In the genomic region with DNA sequence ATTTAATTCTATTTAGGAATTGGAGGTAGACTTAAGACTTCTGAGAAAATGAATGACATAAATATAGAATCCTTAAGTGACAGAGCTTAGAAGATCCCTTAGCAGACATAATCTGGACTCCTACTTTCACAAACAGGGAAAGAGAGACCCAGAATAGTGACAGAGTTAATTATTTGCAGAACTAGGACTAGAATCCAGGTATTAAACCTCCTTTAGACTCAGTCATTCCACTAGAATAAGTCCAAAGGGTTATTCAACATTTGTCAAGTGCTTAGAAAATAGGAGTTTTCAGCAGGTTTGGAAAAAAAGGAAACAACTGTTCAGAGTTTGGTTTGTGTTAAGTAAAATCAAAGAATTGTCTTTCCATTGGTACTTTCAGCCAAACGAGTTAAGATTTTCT, we compare ENCODE assay signal across 18 cellular contexts. TPM values are rescaled to one million over a fixed set of nuclear protein-coding genes. Genes with fewer than 3 reads are reported as not detected.
DNase-seq lines count a peak whose midpoint lies in the region; ATAC-seq, FAIRE-seq and TF ChIP-seq lines count a peak whose summit lies in the region.
"Had no signal": no experiment of that assay in that cellular context is flagged by ENCODE, and none has a peak within 500 bp of the region (broad histone marks: within the 10 kb centered on the region; RNA-seq: fewer than 3 reads in every experiment).

No MANE protein-coding gene starts in this region.

- H3K4me3 ChIP-seq in dorsolateral prefrontal cortex (no peak overlapping the region), liver (ENCODE audit: low read depth in 1 of 3, low read length in 3 of 3) (no peak overlapping the region), thoracic aorta (no peak overlapping the region)
- H3K4me3 ChIP-seq: GM12878, GM23248, K562 had no signal

- no peak for TF ChIP-seq CTCF in dorsolateral prefrontal cortex (IDR thresholded peaks at IDR 0.05 in 54 of 56, conservative IDR thresholded peaks at IDR 0.05 in 2 of 56; ENCODE audit: low read depth in 1 of 56, partially characterized antibody in 56 of 56)
- no peak for TF ChIP-seq CTCF in liver (IDR thresholded peaks at IDR 0.05; ENCODE audit: low read depth, low read length, missing input control)
- no peak for TF ChIP-seq CTCF in thoracic aorta (IDR thresholded peaks at IDR 0.05)

- WGBS in liver = 36% methylated on average over 1 of the region's 1 CpG

- TF ChIP-seq POLR2A in GM12891 (IDR thresholded peaks at IDR 0.05; ENCODE audit: low read depth, low read length) = no peak

- H3K9me3 ChIP-seq in liver (ENCODE audit: control insufficient read depth in 4 of 4, low read length in 3 of 4) (no peaks in the 10 kb centered on the region), thoracic aorta (no peaks in the 10 kb centered on the region)

- intact Hi-C loops in dorsolateral prefrontal cortex (cut with DNase I) = no loop called here

- H3K4me1 ChIP-seq in liver (ENCODE audit: control insufficient read depth in 4 of 4, insufficient read depth in 4 of 4, low read length in 3 of 4) = peaks cover 1 to 31% (median 20%) of the 10 kb centered on the region in 4 donors
- peaks cover 50 to 84% of the 10 kb centered on the region in 2 donors for H3K4me1 ChIP-seq in thoracic aorta (ENCODE audit: control insufficient read depth in 1 of 2, low read depth in 2 of 2)

- TF ChIP-seq RAD21 in liver (IDR thresholded peaks at IDR 0.05) = peak in 1 of 2 donors; percentile 25

- peak; percentile 13 for FAIRE-seq in GM12891 (lab: Jason Lieb, UNC)
- FAIRE-seq: GM12878, HTR-8/SVneo, K562 had no signal

- H3K27me3 ChIP-seq in dorsolateral prefrontal cortex (no peaks in the 10 kb centered on the region), liver (ENCODE audit: control insufficient read depth in 4 of 4, insufficient read depth in 4 of 4, low read length in 3 of 4) (no peaks in the 10 kb centered on the region), thoracic aorta (replicated peaks; ENCODE audit: insufficient read depth) (no peaks in the 10 kb centered on the region)

- DNase-seq in GM12891 (ENCODE audit: insufficient read length, low spot score) (no peak), dorsolateral prefrontal cortex (no peak), thoracic aorta (ENCODE audit: low spot score) (no peak), hippocampal formation (lab: John Stamatoyannopoulos, UW) (no peak), NCI-H1092 treated with DMSO at 0.1 percent for 48 hours (lab: John Stamatoyannopoulos, UW) (no peak), DMS 273 (lab: John Stamatoyannopoulos, UW; ENCODE audit: unreplicated experiment) (no peak)
- DNase-seq: COR-L47, DMS53, GM23248, NCI-H446 treated with DMSO at 0.1 percent for 48 hours had no signal

- H3K27ac ChIP-seq in dorsolateral prefrontal cortex = peak overlapping the region in 36 of 59 donors; percentile 0 to 83 (median 36)
- H3K27ac ChIP-seq in liver (ENCODE audit: low read depth in 1 of 2, low read length in 2 of 2) = peak overlapping the region in 1 of 2 donors; percentile 25
- peak overlapping the region; percentile 74 to 77 for H3K27ac ChIP-seq in thoracic aorta
- H3K27ac ChIP-seq: C4-2B, GM23248 had no signal

- peak overlapping the region in 1 of 2 donors; percentile 27 for H3K9ac ChIP-seq in liver (ENCODE audit: low read depth in 1 of 2, low read length in 2 of 2)
- H3K9ac ChIP-seq: GM23248 had no signal

- H3K36me3 ChIP-seq in liver (ENCODE audit: control insufficient read depth in 4 of 4, insufficient read depth in 3 of 4, low read depth in 1 of 4, low read length in 3 of 4) (peaks cover 0 to 2% (median 0%) of the 10 kb centered on the region in 4 donors), thoracic aorta (no peaks in the 10 kb centered on the region)

- ATAC-seq in thoracic aorta (ENCODE audit: insufficient number of reproducible peaks, low FRiP score, low read depth) (no peak), GM18502 (IDR thresholded peaks at IDR 0.05; ENCODE audit: poor library complexity, unreplicated experiment) (no peak)
- ATAC-seq: GM12878, K562, Panc1, Right ventricle myocardium inferior had no signal

TF ChIP-seq in GM12891, 5 proteins besides CTCF, POLR2A, EP300 and RAD21:
- TF ChIP-seq PAX5 (IDR thresholded peaks at IDR 0.05; ENCODE audit: insufficient read depth, low read length, severe bottlenecking) (no peak), POU2F2 (IDR thresholded peaks at IDR 0.05; ENCODE audit: low read depth, low read length) (no peak), SPI1 (IDR thresholded peaks at IDR 0.05; ENCODE audit: low read depth, low read length) (no peak), POLR2AphosphoS5 (IDR thresholded peaks at IDR 0.05; ENCODE audit: low read depth, low read length) (no peak), TAF1 (IDR thresholded peaks at IDR 0.05; ENCODE audit: low read depth, low read length) (no peak)
TF ChIP-seq in GM12891: peak in this region for 0.

TF ChIP-seq in liver, 16 proteins besides CTCF, POLR2A, EP300 and RAD21:
- TF ChIP-seq RXRA (IDR thresholded peaks at IDR 0.05) (peak in 1 of 2 donors; percentile 27), FOXA2 (IDR thresholded peaks at IDR 0.05) (no peak), TAF1 (conservative IDR thresholded peaks at IDR 0.05) (no peak), SP1 (IDR thresholded peaks at IDR 0.05) (peak; percentile 68), JUND (IDR thresholded peaks at IDR 0.05) (peak in 1 of 2 donors; percentile 39), HNF4A (conservative IDR thresholded peaks at IDR 0.05) (peak; percentile 75 to 82), HNF4G (IDR thresholded peaks at IDR 0.05) (no peak), NR2F2 (IDR thresholded peaks at IDR 0.05) (no peak), FOXA1 (IDR thresholded peaks at IDR 0.05) (no peak), EGR1 (IDR thresholded peaks at IDR 0.05; ENCODE audit: low read depth in 2 of 2) (no peak), YY1 (IDR thresholded peaks at IDR 0.05) (no peak), GABPA (IDR thresholded peaks at IDR 0.05 in 1 of 2, conservative IDR thresholded peaks at IDR 0.05 in 1 of 2) (no peak)
- TF ChIP-seq, protein P1, sequence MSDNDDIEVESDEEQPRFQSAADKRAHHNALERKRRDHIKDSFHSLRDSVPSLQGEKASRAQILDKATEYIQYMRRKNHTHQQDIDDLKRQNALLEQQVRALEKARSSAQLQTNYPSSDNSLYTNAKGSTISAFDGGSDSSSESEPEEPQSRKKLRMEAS (IDR thresholded peaks at IDR 0.05) = no peak
- TF ChIP-seq, protein P2, sequence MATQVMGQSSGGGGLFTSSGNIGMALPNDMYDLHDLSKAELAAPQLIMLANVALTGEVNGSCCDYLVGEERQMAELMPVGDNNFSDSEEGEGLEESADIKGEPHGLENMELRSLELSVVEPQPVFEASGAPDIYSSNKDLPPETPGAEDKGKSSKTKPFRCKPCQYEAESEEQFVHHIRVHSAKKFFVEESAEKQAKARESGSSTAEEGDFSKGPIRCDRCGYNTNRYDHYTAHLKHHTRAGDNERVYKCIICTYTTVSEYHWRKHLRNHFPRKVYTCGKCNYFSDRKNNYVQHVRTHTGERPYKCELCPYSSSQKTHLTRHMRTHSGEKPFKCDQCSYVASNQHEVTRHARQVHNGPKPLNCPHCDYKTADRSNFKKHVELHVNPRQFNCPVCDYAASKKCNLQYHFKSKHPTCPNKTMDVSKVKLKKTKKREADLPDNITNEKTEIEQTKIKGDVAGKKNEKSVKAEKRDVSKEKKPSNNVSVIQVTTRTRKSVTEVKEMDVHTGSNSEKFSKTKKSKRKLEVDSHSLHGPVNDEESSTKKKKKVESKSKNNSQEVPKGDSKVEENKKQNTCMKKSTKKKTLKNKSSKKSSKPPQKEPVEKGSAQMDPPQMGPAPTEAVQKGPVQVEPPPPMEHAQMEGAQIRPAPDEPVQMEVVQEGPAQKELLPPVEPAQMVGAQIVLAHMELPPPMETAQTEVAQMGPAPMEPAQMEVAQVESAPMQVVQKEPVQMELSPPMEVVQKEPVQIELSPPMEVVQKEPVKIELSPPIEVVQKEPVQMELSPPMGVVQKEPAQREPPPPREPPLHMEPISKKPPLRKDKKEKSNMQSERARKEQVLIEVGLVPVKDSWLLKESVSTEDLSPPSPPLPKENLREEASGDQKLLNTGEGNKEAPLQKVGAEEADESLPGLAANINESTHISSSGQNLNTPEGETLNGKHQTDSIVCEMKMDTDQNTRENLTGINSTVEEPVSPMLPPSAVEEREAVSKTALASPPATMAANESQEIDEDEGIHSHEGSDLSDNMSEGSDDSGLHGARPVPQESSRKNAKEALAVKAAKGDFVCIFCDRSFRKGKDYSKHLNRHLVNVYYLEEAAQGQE (IDR thresholded peaks at IDR 0.05) = no peak
- TF ChIP-seq, protein P3, sequence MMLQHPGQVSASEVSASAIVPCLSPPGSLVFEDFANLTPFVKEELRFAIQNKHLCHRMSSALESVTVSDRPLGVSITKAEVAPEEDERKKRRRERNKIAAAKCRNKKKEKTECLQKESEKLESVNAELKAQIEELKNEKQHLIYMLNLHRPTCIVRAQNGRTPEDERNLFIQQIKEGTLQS (IDR thresholded peaks at IDR 0.05) = no peak
- TF ChIP-seq, protein P4, sequence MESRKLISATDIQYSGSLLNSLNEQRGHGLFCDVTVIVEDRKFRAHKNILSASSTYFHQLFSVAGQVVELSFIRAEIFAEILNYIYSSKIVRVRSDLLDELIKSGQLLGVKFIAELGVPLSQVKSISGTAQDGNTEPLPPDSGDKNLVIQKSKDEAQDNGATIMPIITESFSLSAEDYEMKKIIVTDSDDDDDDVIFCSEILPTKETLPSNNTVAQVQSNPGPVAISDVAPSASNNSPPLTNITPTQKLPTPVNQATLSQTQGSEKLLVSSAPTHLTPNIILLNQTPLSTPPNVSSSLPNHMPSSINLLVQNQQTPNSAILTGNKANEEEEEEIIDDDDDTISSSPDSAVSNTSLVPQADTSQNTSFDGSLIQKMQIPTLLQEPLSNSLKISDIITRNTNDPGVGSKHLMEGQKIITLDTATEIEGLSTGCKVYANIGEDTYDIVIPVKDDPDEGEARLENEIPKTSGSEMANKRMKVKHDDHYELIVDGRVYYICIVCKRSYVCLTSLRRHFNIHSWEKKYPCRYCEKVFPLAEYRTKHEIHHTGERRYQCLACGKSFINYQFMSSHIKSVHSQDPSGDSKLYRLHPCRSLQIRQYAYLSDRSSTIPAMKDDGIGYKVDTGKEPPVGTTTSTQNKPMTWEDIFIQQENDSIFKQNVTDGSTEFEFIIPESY (IDR thresholded peaks at IDR 0.05) = no peak

RNA-seq across cellular contexts. Expression of a gene that starts 13.3 kb away (rescaled TPM):
- 0.10 TPM for polyA plus RNA-seq in GM12891 (2012; ENCODE audit: low read depth, missing spikeins)
- total RNA-seq in dorsolateral prefrontal cortex (10 to 100 TPM in 69 of 120 experiments, 1 to 10 TPM in 50, not detected in 1; 1.7 to 28.5 (median 11.2) TPM), liver (under 1 TPM in 1 of 2 donors, not detected in 1; 0.67 TPM), thoracic aorta (1 to 10 TPM in 1 of 2 donors, not detected in 1; 6.4 TPM)
- under 1 TPM in 1 of 2 donors, not detected in 1; 0.07 TPM for polyA plus RNA-seq in liver
- polyA plus RNA-seq: GM23248, K562 had no signal
